In genomic region chr9:108478871-108479332, GRCh38 we compare ENCODE assay signal across 10 cellular contexts.
DNase-seq lines count a peak whose midpoint lies in the region; ATAC-seq and TF ChIP-seq lines count a peak whose summit lies in the region.
"Had no signal": no experiment of that assay in that cellular context is flagged by ENCODE, and none has a peak within 500 bp of the region (broad histone marks: within the 10 kb centered on the region; RNA-seq: fewer than 3 reads in every experiment).

No MANE protein-coding gene starts in this region.

- H3K27me3 ChIP-seq in hepatocyte: no peaks in the 10 kb centered on the region
- H3K27me3 ChIP-seq: heart right ventricle had no signal

- peaks cover 18% of the 10 kb centered on the region for H3K4me1 ChIP-seq in HEK293 (ENCODE audit: control insufficient read depth, insufficient read depth, low read length)
- peaks cover 32% of the 10 kb centered on the region for H3K4me1 ChIP-seq in hepatocyte (ENCODE audit: insufficient read depth)

- TF ChIP-seq CTCF in HEK293 (tag by site-specific recombination; IDR thresholded peaks at IDR 0.05) (no peak), hepatocyte (IDR thresholded peaks at IDR 0.05; ENCODE audit: poor library complexity) (no peak), endothelial cell (IDR thresholded peaks at IDR 0.05; ENCODE audit: unreplicated experiment) (no peak)

- H3K79me2 ChIP-seq in hepatocyte: no peaks in the 10 kb centered on the region

- H3K9me3 ChIP-seq in HEK293 (ENCODE audit: control insufficient read depth, insufficient read depth, low read depth, low read length): no peaks in the 10 kb centered on the region
- no peaks in the 10 kb centered on the region for H3K9me3 ChIP-seq in hepatocyte (ENCODE audit: low read depth)
- H3K9me3 ChIP-seq: heart right ventricle had no signal

- no peaks in the 10 kb centered on the region for H3K36me3 Mint-ChIP-seq in endothelial cell (ENCODE audit: low read depth, unreplicated experiment)
- no peaks in the 10 kb centered on the region for H3K36me3 Mint-ChIP-seq in activated CD4-positive, alpha-beta memory T cell treated with anti-CD3 and anti-CD28 coated beads, Interleukin-2, amount 10 ng/mL, durations not matched to agents 7 days and 5 days (ENCODE audit: low read depth)

- peak; percentile 68 for DNase-seq in NCI-H460 (ENCODE audit: extremely low read depth, low read depth)
- peak; percentile 38 for DNase-seq in hepatocyte (ENCODE audit: low spot score)
- DNase-seq in endothelial cell (ENCODE audit: low spot score): no peak
- no peak for DNase-seq in activated CD4-positive, alpha-beta memory T cell treated with anti-CD3 and anti-CD28 coated beads, Interleukin-2, amount 10 ng/mL, durations not matched to agents 7 days and 5 days
- no peak for DNase-seq in T1000 (lab: John Stamatoyannopoulos, UW)
- no peak for DNase-seq in superior temporal gyrus (ENCODE audit: extremely low spot score)
- DNase-seq: heart right ventricle had no signal

- H3K4me3 ChIP-seq in HEK293 (ENCODE audit: low read depth, low read length) (no peak overlapping the region), hepatocyte (no peak overlapping the region)
- H3K4me3 ChIP-seq: heart right ventricle had no signal

- WGBS in hepatocyte (ENCODE audit: low lambda C conversion rate, missing lambda C conversion rate): 54% methylated on average over 3 of the region's 3 CpGs

- no peak overlapping the region for H3K4me2 ChIP-seq in hepatocyte
- H3K4me2 ChIP-seq: KMS-11 had no signal

- H3K4me3 Mint-ChIP-seq in endothelial cell (ENCODE audit: unreplicated experiment): no peak overlapping the region
- no peak overlapping the region for H3K4me3 Mint-ChIP-seq in activated CD4-positive, alpha-beta memory T cell treated with anti-CD3 and anti-CD28 coated beads, Interleukin-2, amount 10 ng/mL, durations not matched to agents 7 days and 5 days

- H3K36me3 ChIP-seq in HEK293 (ENCODE audit: control insufficient read depth in 2 of 2, insufficient read depth in 1 of 2, low read length in 2 of 2): no peaks in the 10 kb centered on the region
- H3K36me3 ChIP-seq in hepatocyte (replicated peaks; ENCODE audit: insufficient read depth, low read depth): no peaks in the 10 kb centered on the region
- H3K36me3 ChIP-seq: heart right ventricle had no signal

- no peaks in the 10 kb centered on the region for H3K9me2 ChIP-seq in hepatocyte (replicated peaks; ENCODE audit: insufficient read depth)

- no peaks in the 10 kb centered on the region for H3K4me1 Mint-ChIP-seq in endothelial cell (ENCODE audit: unreplicated experiment)
- peaks cover 2% of the 10 kb centered on the region for H3K4me1 Mint-ChIP-seq in activated CD4-positive, alpha-beta memory T cell treated with anti-CD3 and anti-CD28 coated beads, Interleukin-2, amount 10 ng/mL, durations not matched to agents 7 days and 5 days

- peak; percentile 85 for ATAC-seq in GM18499 (IDR thresholded peaks at IDR 0.05; ENCODE audit: insufficient read depth, unreplicated experiment)

- POLR2A ChIA-PET in HEK293 (lab: Yijun Ruan, JAX): no interaction called here
- POLR2A ChIA-PET in activated CD4-positive, alpha-beta memory T cell treated with anti-CD3 and anti-CD28 coated beads, Interleukin-2, amount 10 ng/mL, durations not matched to agents 7 days and 5 days (lab: Charles Lee): no interaction called here

- CTCF ChIA-PET in HEK293 (lab: Yijun Ruan, JAX): interaction anchor here (1.4 kb wide), 1 partner anchor 11 kb away, joined by 7 read pairs; no protein-coding TSS in a partner anchor
- CTCF ChIA-PET in activated CD4-positive, alpha-beta memory T cell treated with anti-CD3 and anti-CD28 coated beads, Interleukin-2, amount 10 ng/mL, durations not matched to agents 7 days and 5 days (lab: Charles Lee): no interaction called here

- no peaks in the 10 kb centered on the region for H4K20me1 ChIP-seq in hepatocyte (ENCODE audit: insufficient read depth, poor library complexity, severe bottlenecking)

- no peaks in the 10 kb centered on the region for H3K27me3 Mint-ChIP-seq in endothelial cell (ENCODE audit: unreplicated experiment)
- H3K27me3 Mint-ChIP-seq in activated CD4-positive, alpha-beta memory T cell treated with anti-CD3 and anti-CD28 coated beads, Interleukin-2, amount 10 ng/mL, durations not matched to agents 7 days and 5 days: no peaks in the 10 kb centered on the region

- no peak overlapping the region for H3K27ac Mint-ChIP-seq in endothelial cell (ENCODE audit: unreplicated experiment)
- H3K27ac Mint-ChIP-seq in activated CD4-positive, alpha-beta memory T cell treated with anti-CD3 and anti-CD28 coated beads, Interleukin-2, amount 10 ng/mL, durations not matched to agents 7 days and 5 days: no peak overlapping the region

- H2AFZ ChIP-seq in hepatocyte: no peak overlapping the region

- H3K27ac ChIP-seq in HEK293 (ENCODE audit: extremely low read depth, low read depth, low read length) (no peak overlapping the region), hepatocyte (peak overlapping the region; percentile 76)
- H3K27ac ChIP-seq: KMS-11 had no signal

- H3K9me3 Mint-ChIP-seq in endothelial cell (ENCODE audit: unreplicated experiment): no peaks in the 10 kb centered on the region
- peaks cover 2% of the 10 kb centered on the region for H3K9me3 Mint-ChIP-seq in activated CD4-positive, alpha-beta memory T cell treated with anti-CD3 and anti-CD28 coated beads, Interleukin-2, amount 10 ng/mL, durations not matched to agents 7 days and 5 days

TF ChIP-seq in HEK293, 187 proteins besides CTCF, POLR2A, EP300 and RAD21 (continues in another document):
- TF ChIP-seq ZBTB6 (tag by site-specific recombination; IDR thresholded peaks at IDR 0.05): no peak
- no peak for TF ChIP-seq ZNF2 (tag by site-specific recombination; IDR thresholded peaks at IDR 0.05)
- no peak for TF ChIP-seq HOXD13 (CRISPR knock-in tag; IDR thresholded peaks at IDR 0.05; ENCODE audit: borderline replicate concordance)
- TF ChIP-seq ZNF140 (tag by site-specific recombination; IDR thresholded peaks at IDR 0.05): no peak
- TF ChIP-seq ZNF585B (tag by site-specific recombination; IDR thresholded peaks at IDR 0.05): no peak
- no peak for TF ChIP-seq ZNF398 (tag by site-specific recombination; IDR thresholded peaks at IDR 0.05)
- peak; percentile 17; the same call in 1 of the 2 replicates for TF ChIP-seq ZNF629 (tag by site-specific recombination; IDR thresholded peaks at IDR 0.05)
- TF ChIP-seq ZNF211 (tag by site-specific recombination; IDR thresholded peaks at IDR 0.05; ENCODE audit: low read depth): no peak
- no peak for TF ChIP-seq ZNF521 (tag by site-specific recombination; IDR thresholded peaks at IDR 0.05)
- TF ChIP-seq WT1 (tag by site-specific recombination; IDR thresholded peaks at IDR 0.05): 0 out of 2 replicates have a peak, but pooled peaks have one; percentile 16
- no peak for TF ChIP-seq ZSCAN18 (tag by site-specific recombination; IDR thresholded peaks at IDR 0.05)
- TF ChIP-seq ZBTB8A (tag by site-specific recombination; IDR thresholded peaks at IDR 0.05): no peak
- TF ChIP-seq SP7 (tag by site-specific recombination; IDR thresholded peaks at IDR 0.05): peak; percentile 62
- no peak for TF ChIP-seq BCL11B (tag by site-specific recombination; IDR thresholded peaks at IDR 0.05; ENCODE audit: low read depth)
- TF ChIP-seq ZNF510 (tag by site-specific recombination; IDR thresholded peaks at IDR 0.05; ENCODE audit: insufficient replicate concordance): no peak
- TF ChIP-seq, protein P1, sequence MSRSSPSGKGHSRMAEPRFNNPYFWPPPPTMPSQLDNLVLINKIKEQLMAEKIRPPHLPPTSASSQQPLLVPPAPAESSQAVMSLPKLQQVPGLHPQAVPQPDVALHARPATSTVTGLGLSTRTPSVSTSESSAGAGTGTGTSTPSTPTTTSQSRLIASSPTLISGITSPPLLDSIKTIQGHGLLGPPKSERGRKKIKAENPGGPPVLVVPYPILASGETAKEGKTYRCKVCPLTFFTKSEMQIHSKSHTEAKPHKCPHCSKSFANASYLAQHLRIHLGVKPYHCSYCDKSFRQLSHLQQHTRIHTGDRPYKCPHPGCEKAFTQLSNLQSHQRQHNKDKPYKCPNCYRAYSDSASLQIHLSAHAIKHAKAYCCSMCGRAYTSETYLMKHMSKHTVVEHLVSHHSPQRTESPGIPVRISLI (tag by site-specific recombination; IDR thresholded peaks at IDR 0.05): 0 out of 2 replicates have a peak, but pooled peaks have one; percentile 25

Comparison
In these comparisons a context has a peak if more than half of its experiments do, and no peak if none do; other contexts are left out.
1. DNase-seq: peak in NCI-H460 (single experiment) and hepatocyte (single experiment); none in endothelial cell (single experiment), activated CD4-positive, alpha-beta memory T cell treated with anti-CD3 and anti-CD28 coated beads, Interleukin-2, amount 10 ng/mL, durations not matched to agents 7 days and 5 days (single experiment), T1000 (single experiment) and superior temporal gyrus (single experiment).